1 cellular context compared by ENCODE assay signal in the genomic region with DNA sequence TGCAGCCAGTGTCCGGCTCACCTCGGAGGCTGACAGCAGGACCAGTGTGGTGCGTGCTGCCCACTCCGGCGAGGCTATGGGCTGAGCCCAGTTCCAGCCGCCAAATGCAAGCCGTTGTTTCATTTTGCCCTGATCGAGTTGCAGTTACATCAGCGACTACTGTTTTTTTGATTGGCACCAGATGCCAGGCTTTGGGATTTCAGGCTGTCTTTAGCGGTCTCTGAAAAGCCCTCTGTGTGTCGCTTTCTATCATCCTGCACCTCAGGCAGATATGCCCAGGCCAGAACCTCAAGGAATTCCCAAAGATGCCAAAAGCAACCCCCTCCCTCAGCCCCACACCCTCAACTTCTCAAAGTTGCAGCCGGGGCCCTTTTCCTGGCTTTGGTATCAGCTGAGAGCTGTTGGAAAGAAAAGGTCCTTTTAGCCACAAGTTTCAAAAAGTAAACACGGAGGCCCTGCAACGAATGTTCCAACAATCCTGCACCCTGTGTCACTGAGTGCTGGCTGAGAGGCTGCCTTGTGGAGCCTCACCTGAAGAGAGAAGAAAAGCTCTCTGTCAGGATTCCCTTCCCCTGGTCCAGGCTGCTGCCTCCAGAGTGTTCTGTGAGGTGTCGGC.
TF ChIP-seq lines count a peak whose summit lies in the region.

No MANE protein-coding gene starts in this region.

TF ChIP-seq in HepG2, 621 proteins besides CTCF, POLR2A, EP300 and RAD21 (continued from another document and continues in another):
- TF ChIP-seq PRMT3 (CRISPR knock-in tag; IDR thresholded peaks at IDR 0.05; ENCODE audit: borderline replicate concordance, low read depth) (no peak), SMYD3 (CRISPR knock-in tag; IDR thresholded peaks at IDR 0.05) (no peak; the same call in 1 of the 2 replicates), NBN (conservative IDR thresholded peaks at IDR 0.05) (no peak), ZNF839 (CRISPR knock-in tag; IDR thresholded peaks at IDR 0.05; ENCODE audit: borderline replicate concordance) (no peak), HCFC1 (IDR thresholded peaks at IDR 0.05; ENCODE audit: low read depth, low read length) (no peak), ZNF670 (CRISPR knock-in tag; IDR thresholded peaks at IDR 0.05; ENCODE audit: borderline replicate concordance) (no peak), HOXA5 (CRISPR knock-in tag; IDR thresholded peaks at IDR 0.05) (no peak), MBD4 (IDR thresholded peaks at IDR 0.05; ENCODE audit: borderline replicate concordance, low read length) (no peak), ZNF7 (CRISPR knock-in tag; IDR thresholded peaks at IDR 0.05) (no peak), NFKBIZ (CRISPR knock-in tag; IDR thresholded peaks at IDR 0.05) (peak; percentile 34; the same call in 1 of the 2 replicates), FOXA1 (IDR thresholded peaks at IDR 0.05) (no peak), FOXA1 (CRISPR knock-in tag; IDR thresholded peaks at IDR 0.05) (peak; percentile 91), U2AF1 (optimal IDR thresholded peaks at IDR 0.05; ENCODE audit: low read depth, low read length) (no peak), ZNF251 (CRISPR knock-in tag; IDR thresholded peaks at IDR 0.05) (no peak), ZNF556 (CRISPR knock-in tag; IDR thresholded peaks at IDR 0.05; ENCODE audit: borderline replicate concordance) (0 out of 2 replicates have a peak, but pooled peaks have one; percentile 51), ZNF549 (CRISPR knock-in tag; IDR thresholded peaks at IDR 0.05) (no peak), ADNP (CRISPR knock-in tag; IDR thresholded peaks at IDR 0.05) (no peak), SRSF9 (IDR thresholded peaks at IDR 0.05; ENCODE audit: borderline replicate concordance, insufficient read depth, low read depth, low read length, poor library complexity, severe bottlenecking) (no peak)
- TF ChIP-seq, protein P1, sequence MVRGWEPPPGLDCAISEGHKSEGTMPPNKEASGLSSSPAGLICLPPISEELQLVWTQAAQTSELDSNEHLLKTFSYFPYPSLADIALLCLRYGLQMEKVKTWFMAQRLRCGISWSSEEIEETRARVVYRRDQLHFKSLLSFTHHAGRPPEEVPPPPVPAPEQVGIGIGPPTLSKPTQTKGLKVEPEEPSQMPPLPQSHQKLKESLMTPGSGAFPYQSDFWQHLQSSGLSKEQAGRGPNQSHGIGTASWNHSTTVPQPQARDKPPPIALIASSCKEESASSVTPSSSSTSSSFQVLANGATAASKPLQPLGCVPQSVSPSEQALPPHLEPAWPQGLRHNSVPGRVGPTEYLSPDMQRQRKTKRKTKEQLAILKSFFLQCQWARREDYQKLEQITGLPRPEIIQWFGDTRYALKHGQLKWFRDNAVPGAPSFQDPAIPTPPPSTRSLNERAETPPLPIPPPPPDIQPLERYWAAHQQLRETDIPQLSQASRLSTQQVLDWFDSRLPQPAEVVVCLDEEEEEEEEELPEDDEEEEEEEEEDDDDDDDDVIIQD (CRISPR knock-in tag; IDR thresholded peaks at IDR 0.05; ENCODE audit: low read depth) = peak; percentile 27; the same call in 1 of the 2 replicates
- TF ChIP-seq, protein P2, sequence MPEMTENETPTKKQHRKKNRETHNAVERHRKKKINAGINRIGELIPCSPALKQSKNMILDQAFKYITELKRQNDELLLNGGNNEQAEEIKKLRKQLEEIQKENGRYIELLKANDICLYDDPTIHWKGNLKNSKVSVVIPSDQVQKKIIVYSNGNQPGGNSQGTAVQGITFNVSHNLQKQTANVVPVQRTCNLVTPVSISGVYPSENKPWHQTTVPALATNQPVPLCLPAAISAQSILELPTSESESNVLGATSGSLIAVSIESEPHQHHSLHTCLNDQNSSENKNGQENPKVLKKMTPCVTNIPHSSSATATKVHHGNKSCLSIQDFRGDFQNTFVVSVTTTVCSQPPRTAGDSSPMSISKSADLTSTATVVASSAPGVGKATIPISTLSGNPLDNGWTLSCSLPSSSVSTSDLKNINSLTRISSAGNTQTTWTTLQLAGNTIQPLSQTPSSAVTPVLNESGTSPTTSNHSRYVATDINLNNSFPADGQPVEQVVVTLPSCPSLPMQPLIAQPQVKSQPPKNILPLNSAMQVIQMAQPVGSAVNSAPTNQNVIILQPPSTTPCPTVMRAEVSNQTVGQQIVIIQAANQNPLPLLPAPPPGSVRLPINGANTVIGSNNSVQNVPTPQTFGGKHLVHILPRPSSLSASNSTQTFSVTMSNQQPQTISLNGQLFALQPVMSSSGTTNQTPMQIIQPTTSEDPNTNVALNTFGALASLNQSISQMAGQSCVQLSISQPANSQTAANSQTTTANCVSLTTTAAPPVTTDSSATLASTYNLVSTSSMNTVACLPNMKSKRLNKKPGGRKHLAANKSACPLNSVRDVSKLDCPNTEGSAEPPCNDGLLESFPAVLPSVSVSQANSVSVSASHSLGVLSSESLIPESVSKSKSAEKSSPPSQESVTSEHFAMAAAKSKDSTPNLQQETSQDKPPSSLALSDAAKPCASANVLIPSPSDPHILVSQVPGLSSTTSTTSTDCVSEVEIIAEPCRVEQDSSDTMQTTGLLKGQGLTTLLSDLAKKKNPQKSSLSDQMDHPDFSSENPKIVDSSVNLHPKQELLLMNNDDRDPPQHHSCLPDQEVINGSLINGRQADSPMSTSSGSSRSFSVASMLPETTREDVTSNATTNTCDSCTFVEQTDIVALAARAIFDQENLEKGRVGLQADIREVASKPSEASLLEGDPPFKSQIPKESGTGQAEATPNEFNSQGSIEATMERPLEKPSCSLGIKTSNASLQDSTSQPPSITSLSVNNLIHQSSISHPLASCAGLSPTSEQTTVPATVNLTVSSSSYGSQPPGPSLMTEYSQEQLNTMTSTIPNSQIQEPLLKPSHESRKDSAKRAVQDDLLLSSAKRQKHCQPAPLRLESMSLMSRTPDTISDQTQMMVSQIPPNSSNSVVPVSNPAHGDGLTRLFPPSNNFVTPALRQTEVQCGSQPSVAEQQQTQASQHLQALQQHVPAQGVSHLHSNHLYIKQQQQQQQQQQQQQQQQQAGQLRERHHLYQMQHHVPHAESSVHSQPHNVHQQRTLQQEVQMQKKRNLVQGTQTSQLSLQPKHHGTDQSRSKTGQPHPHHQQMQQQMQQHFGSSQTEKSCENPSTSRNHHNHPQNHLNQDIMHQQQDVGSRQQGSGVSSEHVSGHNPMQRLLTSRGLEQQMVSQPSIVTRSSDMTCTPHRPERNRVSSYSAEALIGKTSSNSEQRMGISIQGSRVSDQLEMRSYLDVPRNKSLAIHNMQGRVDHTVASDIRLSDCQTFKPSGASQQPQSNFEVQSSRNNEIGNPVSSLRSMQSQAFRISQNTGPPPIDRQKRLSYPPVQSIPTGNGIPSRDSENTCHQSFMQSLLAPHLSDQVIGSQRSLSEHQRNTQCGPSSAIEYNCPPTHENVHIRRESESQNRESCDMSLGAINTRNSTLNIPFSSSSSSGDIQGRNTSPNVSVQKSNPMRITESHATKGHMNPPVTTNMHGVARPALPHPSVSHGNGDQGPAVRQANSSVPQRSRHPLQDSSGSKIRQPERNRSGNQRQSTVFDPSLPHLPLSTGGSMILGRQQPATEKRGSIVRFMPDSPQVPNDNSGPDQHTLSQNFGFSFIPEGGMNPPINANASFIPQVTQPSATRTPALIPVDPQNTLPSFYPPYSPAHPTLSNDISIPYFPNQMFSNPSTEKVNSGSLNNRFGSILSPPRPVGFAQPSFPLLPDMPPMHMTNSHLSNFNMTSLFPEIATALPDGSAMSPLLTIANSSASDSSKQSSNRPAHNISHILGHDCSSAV (CRISPR knock-in tag; IDR thresholded peaks at IDR 0.05; ENCODE audit: borderline replicate concordance) = no peak
- TF ChIP-seq, protein P3, sequence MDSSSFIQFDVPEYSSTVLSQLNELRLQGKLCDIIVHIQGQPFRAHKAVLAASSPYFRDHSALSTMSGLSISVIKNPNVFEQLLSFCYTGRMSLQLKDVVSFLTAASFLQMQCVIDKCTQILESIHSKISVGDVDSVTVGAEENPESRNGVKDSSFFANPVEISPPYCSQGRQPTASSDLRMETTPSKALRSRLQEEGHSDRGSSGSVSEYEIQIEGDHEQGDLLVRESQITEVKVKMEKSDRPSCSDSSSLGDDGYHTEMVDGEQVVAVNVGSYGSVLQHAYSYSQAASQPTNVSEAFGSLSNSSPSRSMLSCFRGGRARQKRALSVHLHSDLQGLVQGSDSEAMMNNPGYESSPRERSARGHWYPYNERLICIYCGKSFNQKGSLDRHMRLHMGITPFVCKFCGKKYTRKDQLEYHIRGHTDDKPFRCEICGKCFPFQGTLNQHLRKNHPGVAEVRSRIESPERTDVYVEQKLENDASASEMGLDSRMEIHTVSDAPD (CRISPR knock-in tag; IDR thresholded peaks at IDR 0.05) = no peak
- TF ChIP-seq, protein P4, sequence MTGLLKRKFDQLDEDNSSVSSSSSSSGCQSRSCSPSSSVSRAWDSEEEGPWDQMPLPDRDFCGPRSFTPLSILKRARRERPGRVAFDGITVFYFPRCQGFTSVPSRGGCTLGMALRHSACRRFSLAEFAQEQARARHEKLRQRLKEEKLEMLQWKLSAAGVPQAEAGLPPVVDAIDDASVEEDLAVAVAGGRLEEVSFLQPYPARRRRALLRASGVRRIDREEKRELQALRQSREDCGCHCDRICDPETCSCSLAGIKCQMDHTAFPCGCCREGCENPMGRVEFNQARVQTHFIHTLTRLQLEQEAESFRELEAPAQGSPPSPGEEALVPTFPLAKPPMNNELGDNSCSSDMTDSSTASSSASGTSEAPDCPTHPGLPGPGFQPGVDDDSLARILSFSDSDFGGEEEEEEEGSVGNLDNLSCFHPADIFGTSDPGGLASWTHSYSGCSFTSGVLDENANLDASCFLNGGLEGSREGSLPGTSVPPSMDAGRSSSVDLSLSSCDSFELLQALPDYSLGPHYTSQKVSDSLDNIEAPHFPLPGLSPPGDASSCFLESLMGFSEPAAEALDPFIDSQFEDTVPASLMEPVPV (CRISPR knock-in tag; IDR thresholded peaks at IDR 0.05) = no peak
- TF ChIP-seq, protein P5, sequence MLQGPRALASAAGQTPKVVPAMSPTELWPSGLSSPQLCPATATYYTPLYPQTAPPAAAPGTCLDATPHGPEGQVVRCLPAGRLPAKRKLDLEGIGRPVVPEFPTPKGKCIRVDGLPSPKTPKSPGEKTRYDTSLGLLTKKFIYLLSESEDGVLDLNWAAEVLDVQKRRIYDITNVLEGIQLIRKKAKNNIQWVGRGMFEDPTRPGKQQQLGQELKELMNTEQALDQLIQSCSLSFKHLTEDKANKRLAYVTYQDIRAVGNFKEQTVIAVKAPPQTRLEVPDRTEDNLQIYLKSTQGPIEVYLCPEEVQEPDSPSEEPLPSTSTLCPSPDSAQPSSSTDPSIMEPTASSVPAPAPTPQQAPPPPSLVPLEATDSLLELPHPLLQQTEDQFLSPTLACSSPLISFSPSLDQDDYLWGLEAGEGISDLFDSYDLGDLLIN (CRISPR knock-in tag; IDR thresholded peaks at IDR 0.05; ENCODE audit: borderline replicate concordance) = no peak
- TF ChIP-seq, protein P6, sequence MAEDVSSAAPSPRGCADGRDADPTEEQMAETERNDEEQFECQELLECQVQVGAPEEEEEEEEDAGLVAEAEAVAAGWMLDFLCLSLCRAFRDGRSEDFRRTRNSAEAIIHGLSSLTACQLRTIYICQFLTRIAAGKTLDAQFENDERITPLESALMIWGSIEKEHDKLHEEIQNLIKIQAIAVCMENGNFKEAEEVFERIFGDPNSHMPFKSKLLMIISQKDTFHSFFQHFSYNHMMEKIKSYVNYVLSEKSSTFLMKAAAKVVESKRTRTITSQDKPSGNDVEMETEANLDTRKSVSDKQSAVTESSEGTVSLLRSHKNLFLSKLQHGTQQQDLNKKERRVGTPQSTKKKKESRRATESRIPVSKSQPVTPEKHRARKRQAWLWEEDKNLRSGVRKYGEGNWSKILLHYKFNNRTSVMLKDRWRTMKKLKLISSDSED (CRISPR knock-in tag; IDR thresholded peaks at IDR 0.05) = no peak
- TF ChIP-seq, protein P7, sequence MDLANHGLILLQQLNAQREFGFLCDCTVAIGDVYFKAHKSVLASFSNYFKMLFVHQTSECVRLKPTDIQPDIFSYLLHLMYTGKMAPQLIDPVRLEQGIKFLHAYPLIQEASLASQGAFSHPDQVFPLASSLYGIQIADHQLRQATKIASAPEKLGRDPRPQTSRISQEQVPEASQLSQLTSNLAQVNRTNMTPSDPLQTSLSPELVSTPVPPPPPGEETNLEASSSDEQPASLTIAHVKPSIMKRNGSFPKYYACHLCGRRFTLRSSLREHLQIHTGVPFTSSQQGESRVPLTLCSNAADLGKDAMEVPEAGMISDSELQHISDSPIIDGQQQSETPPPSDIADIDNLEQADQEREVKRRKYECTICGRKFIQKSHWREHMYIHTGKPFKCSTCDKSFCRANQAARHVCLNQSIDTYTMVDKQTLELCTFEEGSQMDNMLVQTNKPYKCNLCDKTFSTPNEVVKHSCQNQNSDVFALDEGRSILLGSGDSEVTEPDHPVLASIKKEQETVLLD (CRISPR knock-in tag; IDR thresholded peaks at IDR 0.05; ENCODE audit: low read depth) = no peak
- TF ChIP-seq, protein P8, sequence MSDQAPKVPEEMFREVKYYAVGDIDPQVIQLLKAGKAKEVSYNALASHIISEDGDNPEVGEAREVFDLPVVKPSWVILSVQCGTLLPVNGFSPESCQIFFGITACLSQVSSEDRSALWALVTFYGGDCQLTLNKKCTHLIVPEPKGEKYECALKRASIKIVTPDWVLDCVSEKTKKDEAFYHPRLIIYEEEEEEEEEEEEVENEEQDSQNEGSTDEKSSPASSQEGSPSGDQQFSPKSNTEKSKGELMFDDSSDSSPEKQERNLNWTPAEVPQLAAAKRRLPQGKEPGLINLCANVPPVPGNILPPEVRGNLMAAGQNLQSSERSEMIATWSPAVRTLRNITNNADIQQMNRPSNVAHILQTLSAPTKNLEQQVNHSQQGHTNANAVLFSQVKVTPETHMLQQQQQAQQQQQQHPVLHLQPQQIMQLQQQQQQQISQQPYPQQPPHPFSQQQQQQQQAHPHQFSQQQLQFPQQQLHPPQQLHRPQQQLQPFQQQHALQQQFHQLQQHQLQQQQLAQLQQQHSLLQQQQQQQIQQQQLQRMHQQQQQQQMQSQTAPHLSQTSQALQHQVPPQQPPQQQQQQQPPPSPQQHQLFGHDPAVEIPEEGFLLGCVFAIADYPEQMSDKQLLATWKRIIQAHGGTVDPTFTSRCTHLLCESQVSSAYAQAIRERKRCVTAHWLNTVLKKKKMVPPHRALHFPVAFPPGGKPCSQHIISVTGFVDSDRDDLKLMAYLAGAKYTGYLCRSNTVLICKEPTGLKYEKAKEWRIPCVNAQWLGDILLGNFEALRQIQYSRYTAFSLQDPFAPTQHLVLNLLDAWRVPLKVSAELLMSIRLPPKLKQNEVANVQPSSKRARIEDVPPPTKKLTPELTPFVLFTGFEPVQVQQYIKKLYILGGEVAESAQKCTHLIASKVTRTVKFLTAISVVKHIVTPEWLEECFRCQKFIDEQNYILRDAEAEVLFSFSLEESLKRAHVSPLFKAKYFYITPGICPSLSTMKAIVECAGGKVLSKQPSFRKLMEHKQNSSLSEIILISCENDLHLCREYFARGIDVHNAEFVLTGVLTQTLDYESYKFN (CRISPR knock-in tag; conservative IDR thresholded peaks at IDR 0.05) = peak; percentile 81
- TF ChIP-seq, protein P9, sequence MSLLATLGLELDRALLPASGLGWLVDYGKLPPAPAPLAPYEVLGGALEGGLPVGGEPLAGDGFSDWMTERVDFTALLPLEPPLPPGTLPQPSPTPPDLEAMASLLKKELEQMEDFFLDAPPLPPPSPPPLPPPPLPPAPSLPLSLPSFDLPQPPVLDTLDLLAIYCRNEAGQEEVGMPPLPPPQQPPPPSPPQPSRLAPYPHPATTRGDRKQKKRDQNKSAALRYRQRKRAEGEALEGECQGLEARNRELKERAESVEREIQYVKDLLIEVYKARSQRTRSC (CRISPR knock-in tag; IDR thresholded peaks at IDR 0.05; ENCODE audit: low read depth) = no peak
- TF ChIP-seq, protein P10, sequence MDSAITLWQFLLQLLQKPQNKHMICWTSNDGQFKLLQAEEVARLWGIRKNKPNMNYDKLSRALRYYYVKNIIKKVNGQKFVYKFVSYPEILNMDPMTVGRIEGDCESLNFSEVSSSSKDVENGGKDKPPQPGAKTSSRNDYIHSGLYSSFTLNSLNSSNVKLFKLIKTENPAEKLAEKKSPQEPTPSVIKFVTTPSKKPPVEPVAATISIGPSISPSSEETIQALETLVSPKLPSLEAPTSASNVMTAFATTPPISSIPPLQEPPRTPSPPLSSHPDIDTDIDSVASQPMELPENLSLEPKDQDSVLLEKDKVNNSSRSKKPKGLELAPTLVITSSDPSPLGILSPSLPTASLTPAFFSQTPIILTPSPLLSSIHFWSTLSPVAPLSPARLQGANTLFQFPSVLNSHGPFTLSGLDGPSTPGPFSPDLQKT (CRISPR knock-in tag; IDR thresholded peaks at IDR 0.05; ENCODE audit: borderline replicate concordance) = no peak
